In genomic region chr1:27576846-27577245, GRCh38 we compare ENCODE assay signal across 11 cellular contexts. TPM values are rescaled to one million over a fixed set of nuclear protein-coding genes. Genes with fewer than 3 reads are reported as not detected.
DNase-seq lines count a peak whose midpoint lies in the region; ATAC-seq and TF ChIP-seq lines count a peak whose summit lies in the region.
"Had no signal": no experiment of that assay in that cellular context is flagged by ENCODE, and none has a peak within 500 bp of the region (broad histone marks: within the 10 kb centered on the region; RNA-seq: fewer than 3 reads in every experiment).

No MANE protein-coding gene starts in this region.

- no peak overlapping the region for H3K27ac Mint-ChIP-seq in neural crest cell (ENCODE audit: unreplicated experiment)
- H3K27ac Mint-ChIP-seq: activated CD4-positive, alpha-beta memory T cell treated with anti-CD3 and anti-CD28 coated beads for 36 hours had no signal

- peaks cover 59 to 100% (median 66%) of the 10 kb centered on the region in 3 donors for H3K4me1 ChIP-seq in esophagus squamous epithelium
- peaks cover 36 to 58% (median 47%) of the 10 kb centered on the region in 4 donors for H3K4me1 ChIP-seq in transverse colon
- peaks cover 37% of the 10 kb centered on the region for H3K4me1 ChIP-seq in mucosa of descending colon (ENCODE audit: low read depth)

- H3K4me3 ChIP-seq in WERI-Rb-1 (ENCODE audit: low read depth, low read length), result no peak overlapping the region
- no peak overlapping the region for H3K4me3 ChIP-seq in esophagus squamous epithelium
- H3K4me3 ChIP-seq in transverse colon, result no peak overlapping the region
- H3K4me3 ChIP-seq in mucosa of descending colon, result no peak overlapping the region

- H3K4me1 Mint-ChIP-seq in neural crest cell, result peaks cover 52% of the 10 kb centered on the region

- H3K9me3 ChIP-seq in WERI-Rb-1 (ENCODE audit: severe bottlenecking) (no peaks in the 10 kb centered on the region), esophagus squamous epithelium (no peaks in the 10 kb centered on the region), transverse colon (no peaks in the 10 kb centered on the region), mucosa of descending colon (no peaks in the 10 kb centered on the region)

- TF ChIP-seq CTCF in WERI-Rb-1 (IDR thresholded peaks at IDR 0.05; ENCODE audit: low read depth, low read length) (no peak), esophagus squamous epithelium (IDR thresholded peaks at IDR 0.05) (no peak), neural crest cell (conservative IDR thresholded peaks at IDR 0.05) (no peak), transverse colon (IDR thresholded peaks at IDR 0.05) (no peak), mucosa of descending colon (IDR thresholded peaks at IDR 0.05) (no peak)

- H3K27ac ChIP-seq in WERI-Rb-1 (peak overlapping the region; percentile 48), esophagus squamous epithelium (peak overlapping the region; percentile 55 to 97 (median 96)), transverse colon (peak overlapping the region; percentile 83 to 95 (median 92))

- H3K4me3 Mint-ChIP-seq in neural crest cell, result peak overlapping the region; percentile 55
- H3K4me3 Mint-ChIP-seq: activated CD4-positive, alpha-beta memory T cell treated with anti-CD3 and anti-CD28 coated beads for 36 hours had no signal

- intact Hi-C loops in esophagus squamous epithelium (cut with DNase I), result no loop called here
- intact Hi-C loops in transverse colon (cut with DNase I; ENCODE audit: low total_unique reads), result no loop called here
- intact Hi-C loops in mucosa of descending colon (cut with DNase I, micrococcal nuclease), result no loop called here

- DNase-seq in WERI-Rb-1, result no peak
- no peak for DNase-seq in esophagus squamous epithelium (lab: John Stamatoyannopoulos, UW)
- DNase-seq in neural crest cell (ENCODE audit: low read depth, low spot score), result no peak
- no peak for DNase-seq in transverse colon
- DNase-seq in activated T-cell treated with anti-CD3 and anti-CD28 coated beads, Interleukin-2, amount 50 U/mL, for 1 hour, result no peak
- DNase-seq in mucosa of descending colon, result no peak
- DNase-seq: activated CD4-positive, alpha-beta memory T cell treated with anti-CD3 and anti-CD28 coated beads for 36 hours; KG1 had no signal

- H3K36me3 ChIP-seq in WERI-Rb-1, result no peaks in the 10 kb centered on the region
- peaks cover 0 to 2% (median 0%) of the 10 kb centered on the region in 3 donors for H3K36me3 ChIP-seq in esophagus squamous epithelium
- H3K36me3 ChIP-seq in transverse colon, result no peaks in the 10 kb centered on the region
- H3K36me3 ChIP-seq in mucosa of descending colon (ENCODE audit: low read depth), result no peaks in the 10 kb centered on the region

- ATAC-seq in GM21515 (IDR thresholded peaks at IDR 0.05; ENCODE audit: unreplicated experiment) (no peak), mucosa of descending colon (no peak)

- in situ Hi-C loops in transverse colon (cut with MboI; ENCODE audit: low pct_ligation_motif_present in 1 of 4, low pct_unique_long_range_greater_than_20kb in 1 of 4, low sequenced_read_pairs in 3 of 4), result no loop called here

- no peak for TF ChIP-seq EP300 in transverse colon (IDR thresholded peaks at IDR 0.05; ENCODE audit: low read depth)

- H3K27me3 Mint-ChIP-seq in neural crest cell (ENCODE audit: low read depth), result peaks cover 16% of the 10 kb centered on the region
- H3K27me3 Mint-ChIP-seq: activated CD4-positive, alpha-beta memory T cell treated with anti-CD3 and anti-CD28 coated beads for 36 hours; progenitor cell of endocrine pancreas had no signal

- no peaks in the 10 kb centered on the region for H3K27me3 ChIP-seq in WERI-Rb-1 (ENCODE audit: insufficient read depth, low read depth, severe bottlenecking)
- H3K27me3 ChIP-seq in esophagus squamous epithelium, result no peaks in the 10 kb centered on the region
- H3K27me3 ChIP-seq in transverse colon, result no peaks in the 10 kb centered on the region

- no peak for TF ChIP-seq POLR2A in esophagus squamous epithelium (IDR thresholded peaks at IDR 0.05)
- TF ChIP-seq POLR2A in transverse colon (IDR thresholded peaks at IDR 0.05), result no peak

- H3K36me3 Mint-ChIP-seq in neural crest cell (ENCODE audit: low read depth), result no peaks in the 10 kb centered on the region
- H3K36me3 Mint-ChIP-seq: activated CD4-positive, alpha-beta memory T cell treated with anti-CD3 and anti-CD28 coated beads for 36 hours had no signal

- no peaks in the 10 kb centered on the region for H3K9me3 Mint-ChIP-seq in neural crest cell
- H3K9me3 Mint-ChIP-seq: activated CD4-positive, alpha-beta memory T cell treated with anti-CD3 and anti-CD28 coated beads for 36 hours had no signal

- 8 to 64% methylated on average over 2 to 4 of the region's 7 CpGs for WGBS in esophagus squamous epithelium, 2 donors
- WGBS in transverse colon (ENCODE audit: low coverage in 1 of 2), 2 donors, result 70% methylated on average over 7 of the region's 7 CpGs; no CpG with 5 or more reads in 1 of the 2 donors

RNA-seq across cellular contexts. Expression of gene AHDC1, which starts 27.1 kb away (rescaled TPM):
- total RNA-seq in esophagus squamous epithelium, result 100 to 1,000 TPM in 1 of 4 donors, 10 to 100 TPM in 3; 22.2 to 112 (median 30.6) TPM
- 50.1 and 54.8 TPM in 2 replicates for total RNA-seq in neural crest cell
- total RNA-seq in transverse colon, result 10 to 100 TPM; 11.7 to 34.4 (median 21.3) TPM
- 10 to 100 TPM; 13.7 to 58.6 (median 18.7) TPM for total RNA-seq in mucosa of descending colon

RNA-seq across cellular contexts. Expression of gene FGR, which starts 58.1 kb away (rescaled TPM):
- total RNA-seq in esophagus squamous epithelium (10 to 100 TPM in 2 of 4 donors, 1 to 10 TPM in 2; 1.2 to 12.4 (median 7.5) TPM), neural crest cell (not detected in 2 replicates), transverse colon (1 to 10 TPM; 2.2 to 8.8 (median 5.8) TPM), mucosa of descending colon (1 to 10 TPM; 2.3 to 5.7 (median 5.3) TPM)
- total RNA-seq: Daoy, progenitor cell of endocrine pancreas had no signal
